16 cellular contexts compared by ENCODE assay signal in genomic region chr6:127477648-127478047, GRCh38. TPM values are rescaled to one million over a fixed set of nuclear protein-coding genes. Genes with fewer than 3 reads are reported as not detected.
DNase-seq lines count a peak whose midpoint lies in the region; ATAC-seq, FAIRE-seq and TF ChIP-seq lines count a peak whose summit lies in the region.
"Had no signal": no experiment of that assay in that cellular context is flagged by ENCODE, and none has a peak within 500 bp of the region (broad histone marks: within the 10 kb centered on the region; RNA-seq: fewer than 3 reads in every experiment).

No MANE protein-coding gene starts in this region.

- H3K36me3 ChIP-seq in small intestine (ENCODE audit: control insufficient read depth in 2 of 2, insufficient read depth in 2 of 2, low read length in 2 of 2) (no peaks in the 10 kb centered on the region), aorta (ENCODE audit: control insufficient read depth in 1 of 2, insufficient read depth in 2 of 2, low read length in 1 of 2) (no peaks in the 10 kb centered on the region)

- H3K27ac ChIP-seq in 22Rv1, result no peak overlapping the region
- peak overlapping the region; percentile 45; the same call in 1 of the 2 replicates for H3K27ac ChIP-seq in VCaP
- H3K27ac ChIP-seq in small intestine (ENCODE audit: low read depth in 1 of 2, low read length in 1 of 2), result no peak overlapping the region
- no peak overlapping the region for H3K27ac ChIP-seq in aorta (ENCODE audit: low read depth in 1 of 2, low read length in 2 of 2)
- H3K27ac ChIP-seq: BLaER1 had no signal

- TF ChIP-seq CTCF in 22Rv1 (IDR thresholded peaks at IDR 0.05), result peak; percentile 11; the same call in 1 of the 2 replicates
- TF ChIP-seq CTCF in VCaP (conservative IDR thresholded peaks at IDR 0.05), result peak; percentile 42; the same call in 1 of the 2 replicates
- no peak for TF ChIP-seq CTCF in foreskin fibroblast (IDR thresholded peaks at IDR 0.05; ENCODE audit: low read depth, low read length)

- H3K9me3 ChIP-seq in small intestine (ENCODE audit: control insufficient read depth, low read depth) (no peaks in the 10 kb centered on the region), aorta (ENCODE audit: control insufficient read depth, low read length) (no peaks in the 10 kb centered on the region)

- DNase-seq in kidney glomerular epithelial cell (lab: John Stamatoyannopoulos, UW) (peak; percentile 6), small intestine (peak; percentile 49), aorta (no peak), foreskin fibroblast (no peak)
- DNase-seq in activated effector memory CD4-positive, alpha-beta T cell treated with anti-CD3 and anti-CD28 coated beads, Interleukin-2, amount 50 U/mL, for 16 hours, result no peak
- DNase-seq: 8988T; CD4-positive, alpha-beta memory T cell; DMS79 treated with DMSO at 0.1 percent for 48 hours; GF-D8; H9 had no signal

- H3K4me3 ChIP-seq in small intestine (ENCODE audit: low read depth in 1 of 2, low read length in 2 of 2) (no peak overlapping the region), aorta (ENCODE audit: low read length in 2 of 2) (no peak overlapping the region), foreskin fibroblast (ENCODE audit: low read depth in 1 of 2, low read length in 2 of 2) (no peak overlapping the region)
- H3K4me3 ChIP-seq: BLaER1 had no signal

- no peaks in the 10 kb centered on the region for H3K4me1 ChIP-seq in small intestine (ENCODE audit: control insufficient read depth in 2 of 2, insufficient read depth in 1 of 2, low read depth in 1 of 2, low read length in 1 of 2)
- H3K4me1 ChIP-seq in aorta (ENCODE audit: control insufficient read depth in 1 of 2, insufficient read depth in 2 of 2, low read length in 2 of 2), result no peaks in the 10 kb centered on the region
- H3K4me1 ChIP-seq: BLaER1 had no signal

- intact Hi-C loops in aorta (cut with DNase I), result no loop called here

- ATAC-seq in aorta (ENCODE audit: low FRiP score), result no peak

- H3K27me3 ChIP-seq in small intestine (ENCODE audit: control insufficient read depth in 2 of 2, insufficient read depth in 2 of 2, low read length in 2 of 2), result no peaks in the 10 kb centered on the region
- H3K27me3 ChIP-seq in aorta (ENCODE audit: control insufficient read depth in 1 of 2, insufficient read depth in 2 of 2, low read length in 1 of 2), result no peaks in the 10 kb centered on the region
- H3K27me3 ChIP-seq: BLaER1 had no signal

- FAIRE-seq in small intestine (lab: Jason Lieb, UNC), result no peak
- FAIRE-seq: H1, HTR-8/SVneo had no signal

- 18 to 71% (median 29%) methylated on average over 1 of the region's 1 CpG for WGBS in small intestine, 3 donors
- WGBS in aorta, 2 donors, result 86 to 94% methylated on average over 1 of the region's 1 CpG

RNA-seq across cellular contexts. Expression of gene KIAA0408, which starts 18.5 kb away (rescaled TPM):
- polyA plus RNA-seq in small intestine (1 to 10 TPM in 2 of 3 donors, not detected in 1; 1.1 to 2.0 TPM), aorta (1 to 10 TPM in 1 of 2 donors, under 1 TPM in 1; 0.63 to 4.2 TPM)
- total RNA-seq in aorta, result 1 to 10 TPM; 1.9 to 6.2 TPM
- polyA plus RNA-seq: CD14-positive monocyte had no signal

Comparison
In these comparisons a context has a peak if more than half of its experiments do, and no peak if none do; other contexts are left out.
1. DNase-seq: peak in kidney glomerular epithelial cell (single experiment) and small intestine (single experiment); none in activated effector memory CD4-positive, alpha-beta T cell treated with anti-CD3 and anti-CD28 coated beads, Interleukin-2, amount 50 U/mL, for 16 hours (single experiment), aorta (0 of 2) and foreskin fibroblast (0 of 2).